In the genomic region with DNA sequence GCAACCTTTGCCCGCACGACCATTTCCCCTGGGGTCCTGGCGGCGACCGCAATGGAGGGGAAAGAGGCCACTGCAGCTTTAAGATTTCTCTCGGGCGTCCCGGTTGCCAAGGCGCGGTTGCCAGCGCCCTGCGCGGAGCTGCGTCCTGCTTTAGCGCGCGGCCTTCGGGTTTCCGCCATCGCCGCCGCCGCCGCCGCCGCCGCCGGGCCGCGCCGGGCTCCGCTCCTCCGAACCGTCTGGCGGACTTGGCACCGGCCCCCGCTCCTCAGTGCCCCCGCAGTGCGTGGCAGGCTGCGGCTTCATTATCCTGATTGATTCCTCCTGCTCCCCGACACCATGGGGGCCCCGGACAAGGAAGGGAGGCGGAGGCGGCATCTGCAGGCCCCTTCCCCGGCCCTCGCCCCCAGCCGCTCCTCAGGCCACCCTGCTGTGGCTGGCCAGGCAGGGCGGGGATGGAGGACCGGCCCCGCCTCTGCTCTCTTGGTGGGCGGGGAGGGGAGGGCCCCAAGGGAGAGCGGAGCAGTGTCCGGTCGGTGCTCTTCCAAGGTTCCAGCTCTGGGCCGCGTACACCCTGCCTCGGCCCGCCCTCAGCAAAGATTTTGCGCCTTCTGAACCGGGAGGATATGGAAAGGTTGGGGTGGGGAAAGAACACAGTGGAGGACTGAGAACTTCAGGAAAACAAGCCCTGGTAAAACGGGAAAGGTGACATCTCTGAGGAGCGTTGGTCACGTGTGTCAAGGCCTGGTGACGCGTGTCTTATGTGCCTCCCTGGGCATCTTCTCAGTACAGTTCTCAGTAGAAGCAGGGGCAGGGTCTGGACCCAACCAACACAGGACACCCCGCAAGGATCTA, we compare ENCODE assay signal across 8 cellular contexts. TPM values are rescaled to one million over a fixed set of nuclear protein-coding genes. Genes with fewer than 3 reads are reported as not detected.
A peak's percentile ranks its signal among the peaks of the same experiment; 100 is the strongest.
DNase-seq lines count a peak whose midpoint lies in the region; ATAC-seq and TF ChIP-seq lines count a peak whose summit lies in the region.

No MANE protein-coding gene starts in this region.

- no peaks in the 10 kb centered on the region for H4K20me1 ChIP-seq in IMR-90 (ENCODE audit: insufficient read depth, low read length)

- H3K4ac ChIP-seq in IMR-90 (ENCODE audit: low read depth, low read length) = peak overlapping the region; percentile 84

- ATAC-seq in IMR-90 (ENCODE audit: low read depth) = peak; percentile 98
- ATAC-seq in T-cell (replicated peaks in 1 of 4) = peak; percentile 66 to 83 (median 78)
- no peak for ATAC-seq in GM19324 (IDR thresholded peaks at IDR 0.05; ENCODE audit: low FRiP score, unreplicated experiment)
- no peak for ATAC-seq in HG03378 (IDR thresholded peaks at IDR 0.05; ENCODE audit: unreplicated experiment)

- no peak for TF ChIP-seq POLR2A in IMR-90 (IDR thresholded peaks at IDR 0.05; ENCODE audit: low read depth, low read length)

- no peak overlapping the region for H4K91ac ChIP-seq in IMR-90 (ENCODE audit: insufficient read depth, low read depth, low read length)

- H3K4me1 Mint-ChIP-seq in T-cell = peaks cover 0 to 9% (median 2%) of the 10 kb centered on the region in 3 donors

- H2BK15ac ChIP-seq in IMR-90 (ENCODE audit: low read depth, low read length) = no peak overlapping the region

- H3K56ac ChIP-seq in IMR-90 (ENCODE audit: extremely low read depth, insufficient read depth, low read length) = no peak overlapping the region

- no peak overlapping the region for H4K5ac ChIP-seq in IMR-90 (ENCODE audit: low read depth, low read length)

- H3K18ac ChIP-seq in IMR-90 (ENCODE audit: low read depth, low read length) = no peak overlapping the region

- no peaks in the 10 kb centered on the region for H3K4me1 ChIP-seq in IMR-90 (ENCODE audit: control insufficient read depth, insufficient read depth, low read length)

- H3K27ac Mint-ChIP-seq in T-cell = no peak overlapping the region

- no peaks in the 10 kb centered on the region for H3K79me1 ChIP-seq in IMR-90 (ENCODE audit: low read depth in 1 of 2, low read length in 2 of 2)

- H2AK9ac ChIP-seq in IMR-90 (replicated peaks; ENCODE audit: low read depth, low read length, poor library complexity) = peak overlapping the region; percentile 86

- H4K8ac ChIP-seq in IMR-90 (ENCODE audit: low read depth in 2 of 2, low read length in 2 of 2) = peak overlapping the region; percentile 37 to 93

- peak overlapping the region; percentile 84 for H3K23ac ChIP-seq in IMR-90 (ENCODE audit: low read depth, low read length)

- peaks cover 6 to 13% (median 8%) of the 10 kb centered on the region in 3 donors for H3K9me3 Mint-ChIP-seq in T-cell

- H3K14ac ChIP-seq in IMR-90 (replicated peaks; ENCODE audit: low read depth, low read length) = peak overlapping the region; percentile 97

- peak overlapping the region; percentile 64 for H3K27ac ChIP-seq in IMR-90 (ENCODE audit: insufficient read depth, low read length)

- no peak overlapping the region for H2BK5ac ChIP-seq in IMR-90 (ENCODE audit: low read depth, low read length, poor library complexity, severe bottlenecking)

- no peak for TF ChIP-seq RAD21 in IMR-90 (IDR thresholded peaks at IDR 0.05; ENCODE audit: low read length)

- in situ Hi-C loops in IMR-90 (cut with MboI; ENCODE audit: low sequenced_read_pairs) = no loop called here

- H3K4me2 ChIP-seq in IMR-90 (ENCODE audit: low read depth, low read length) = peak overlapping the region; percentile 88

- dilution Hi-C loops in IMR-90 (cut with HindIII; ENCODE audit: low sequenced_read_pairs, unreplicated experiment) = no loop called here

- peaks cover 37% of the 10 kb centered on the region for H3K36me3 Mint-ChIP-seq in T-cell

- no TSS peak for BruUV-seq in IMR-90 (replicated peaks; lab: Mats Ljungman, UMichigan)

- peak overlapping the region; percentile 73 to 77 (median 74) for H3K4me3 Mint-ChIP-seq in T-cell

- no peak overlapping the region; the same call in 1 of the 2 replicates for H2BK20ac ChIP-seq in IMR-90 (ENCODE audit: low read depth, low read length)

- peaks cover 10% of the 10 kb centered on the region for H3K27me3 ChIP-seq in IMR-90 (ENCODE audit: control insufficient read depth, insufficient read depth, low read length)
- H3K27me3 ChIP-seq in kidney epithelial cell (ENCODE audit: control insufficient read depth, insufficient read depth, low read length) = peaks cover 6% of the 10 kb centered on the region

- peaks cover 2% of the 10 kb centered on the region; the same call in 1 of the 2 replicates for H3K9me3 ChIP-seq in IMR-90 (ENCODE audit: control insufficient read depth, insufficient read depth, low read length)

- intact Hi-C loops in IMR-90 (cut with micrococcal nuclease) = no loop called here

- H3K4me3 ChIP-seq in IMR-90 (ENCODE audit: insufficient read depth, low read depth, low read length) (peak overlapping the region; percentile 65), choroid plexus epithelial cell (ENCODE audit: low read depth, low read length) (peak overlapping the region; percentile 68), kidney epithelial cell (ENCODE audit: low read depth, low read length) (peak overlapping the region; percentile 58)

- CTCF ChIA-PET in IMR-90 (lab: Yijun Ruan, JAX) = no interaction called here
- CTCF ChIA-PET in T-cell (lab: Charles Lee) = no interaction called here

- DNase-seq in Daoy (ENCODE audit: low read depth) (peak; percentile 62), IMR-90 (peak; percentile 58), T-cell (peak in 8 of 34 experiments; percentile 4 to 26 (median 16)), choroid plexus epithelial cell (ENCODE audit: low read depth) (peak; percentile 58), kidney epithelial cell (ENCODE audit: low read depth) (peak; percentile 19)
- peak in 2 of 3 donors; percentile 17 to 27 for DNase-seq in stimulated activated CD4-positive, alpha-beta T cell treated with anti-CD3 and anti-CD28 coated beads, Interleukin-12 subunit alpha, Interleukin-12 subunit beta, amount 100 ng/mL, for 48 hours (ENCODE audit: low read depth in 2 of 3, low spot score in 1 of 3)

- H2AFZ ChIP-seq in IMR-90 (replicated peaks; ENCODE audit: low read length, poor library complexity) = peak overlapping the region; percentile 100

- POLR2A ChIA-PET in IMR-90 (lab: Charles Lee; ENCODE audit: unreplicated experiment) = no interaction called here
- POLR2A ChIA-PET in T-cell (lab: Charles Lee) = no interaction called here

- 0% methylated on average over 30 of the region's 66 CpGs; no CpG with 5 or more reads in 1 of the 2 experiments for WGBS in IMR-90 (ENCODE audit: extremely low coverage in 2 of 2, insufficient read length in 1 of 2), 2 experiments

- TF ChIP-seq CTCF in IMR-90 (conservative IDR thresholded peaks at IDR 0.05; ENCODE audit: low read depth, low read length) = no peak
- no peak for TF ChIP-seq CTCF in choroid plexus epithelial cell (conservative IDR thresholded peaks at IDR 0.05; ENCODE audit: low read depth, low read length)
- no peak for TF ChIP-seq CTCF in kidney epithelial cell (IDR thresholded peaks at IDR 0.05; ENCODE audit: insufficient read depth, low read length, poor library complexity, severe bottlenecking)

- H2BK120ac ChIP-seq in IMR-90 (ENCODE audit: low read depth, low read length) = no peak overlapping the region

- H3K9ac ChIP-seq in IMR-90 (ENCODE audit: low read depth, low read length) = peak overlapping the region; percentile 69

- peaks cover 3 to 6% of the 10 kb centered on the region in 2 donors for H3K27me3 Mint-ChIP-seq in T-cell

- H3K9me1 ChIP-seq in IMR-90 (ENCODE audit: insufficient read depth, low read length) = 0 out of 2 replicates have a peak, but pooled peaks cover 4% of the 10 kb centered on the region

- H2AK5ac ChIP-seq in IMR-90 (ENCODE audit: low read depth, low read length) = 0 out of 2 replicates have a peak overlapping the region, but pooled peaks have one; percentile 7

- H3K36me3 ChIP-seq in IMR-90 (ENCODE audit: control insufficient read depth, insufficient read depth, low read length) (peaks cover 5% of the 10 kb centered on the region; the same call in 1 of the 2 replicates), kidney epithelial cell (ENCODE audit: control insufficient read depth, insufficient read depth, low read length) (no peaks in the 10 kb centered on the region)

TF ChIP-seq in IMR-90, 13 proteins besides CTCF, POLR2A, EP300 and RAD21:
- peak; percentile 80; the same call in 1 of the 2 replicates for TF ChIP-seq MAZ (IDR thresholded peaks at IDR 0.05; ENCODE audit: borderline replicate concordance, low read depth, low read length)
- TF ChIP-seq BHLHE40 (IDR thresholded peaks at IDR 0.05; ENCODE audit: low read depth, low read length) = no peak
- TF ChIP-seq, protein P1, sequence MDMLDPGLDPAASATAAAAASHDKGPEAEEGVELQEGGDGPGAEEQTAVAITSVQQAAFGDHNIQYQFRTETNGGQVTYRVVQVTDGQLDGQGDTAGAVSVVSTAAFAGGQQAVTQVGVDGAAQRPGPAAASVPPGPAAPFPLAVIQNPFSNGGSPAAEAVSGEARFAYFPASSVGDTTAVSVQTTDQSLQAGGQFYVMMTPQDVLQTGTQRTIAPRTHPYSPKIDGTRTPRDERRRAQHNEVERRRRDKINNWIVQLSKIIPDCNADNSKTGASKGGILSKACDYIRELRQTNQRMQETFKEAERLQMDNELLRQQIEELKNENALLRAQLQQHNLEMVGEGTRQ (IDR thresholded peaks at IDR 0.05; ENCODE audit: low read depth, low read length) = peak; percentile 74

RNA-seq across cellular contexts. Expression of gene NEUROD2, which starts 34.0 kb away (rescaled TPM):
- total RNA-seq in Daoy (2014; rRNA removed; shearing (Covaris generic)) = not detected in 2 replicates
- total RNA-seq in IMR-90 (2012; rRNA removed) = not detected in 2 replicates
- not detected in 2 replicates for polyA plus RNA-seq in IMR-90 (2012; rRNA removed)
- not detected in 2 replicates for polyA plus RNA-seq in IMR-90 (2012; cell fraction: cytosol; rRNA removed)
- 0.03 TPM in 1 of 2 replicates, not detected in the other for polyA plus RNA-seq in IMR-90 (2012; cell fraction: nucleus; rRNA removed; ENCODE audit: low replicate concordance)
- total RNA-seq in T-cell = not detected
- not detected in 2 replicates for total RNA-seq in kidney epithelial cell

RNA-seq across cellular contexts. Expression of gene PPP1R1B, which starts 53.1 kb away (rescaled TPM):
- total RNA-seq in Daoy (2014; rRNA removed; shearing (Covaris generic)) = not detected in 2 replicates
- total RNA-seq in IMR-90 (2012; rRNA removed) (not detected in 2 replicates), T-cell (under 1 TPM in 4 of 5 donors, not detected in 1; 0.12 to 0.35 (median 0.18) TPM), kidney epithelial cell (not detected in 2 replicates)
- polyA plus RNA-seq in IMR-90 (2012; rRNA removed) = not detected in 2 replicates
- polyA plus RNA-seq in IMR-90 (2012; cell fraction: cytosol; rRNA removed) = not detected in 2 replicates
- polyA plus RNA-seq in IMR-90 (2012; cell fraction: nucleus; rRNA removed; ENCODE audit: low replicate concordance) = not detected in 2 replicates

Comparison
In these comparisons a context has a peak if more than half of its experiments do, and no peak if none do; other contexts are left out.
1. ATAC-seq: peak in IMR-90 (single experiment) and T-cell (4 of 4); none in GM19324 (single experiment) and HG03378 (single experiment).
2. Peak in every context shown above with its lines, with median percentiles within 50 percentile points of each other: H3K4me3 ChIP-seq.